In genomic region chr2:235270951-235271350, GRCh38 we compare ENCODE assay signal across 8 cellular contexts.
DNase-seq lines count a peak whose midpoint lies in the region; ATAC-seq and TF ChIP-seq lines count a peak whose summit lies in the region.

No MANE protein-coding gene starts in this region.

- TF ChIP-seq CTCF in MCF 10A (IDR thresholded peaks at IDR 0.05; ENCODE audit: unreplicated experiment): no peak
- TF ChIP-seq CTCF in breast epithelium (IDR thresholded peaks at IDR 0.05): no peak

- POLR2A ChIA-PET in MCF 10A (lab: Yijun Ruan, JAX): interaction anchor here (0.5 kb wide), 1 partner anchor 173 kb away, joined by 3 read pairs; no protein-coding TSS in a partner anchor

- H3K4me3 ChIP-seq in breast epithelium: no peak overlapping the region

- H3K36me3 ChIP-seq in breast epithelium: no peaks in the 10 kb centered on the region

- CTCF ChIA-PET in MCF 10A (lab: Yijun Ruan, JAX): no interaction called here

- no peak overlapping the region for H3K27ac ChIP-seq in breast epithelium

- no peaks in the 10 kb centered on the region for H3K9me3 ChIP-seq in breast epithelium

- peaks cover 82% of the 10 kb centered on the region for H3K27me3 Mint-ChIP-seq in MCF 10A (ENCODE audit: insufficient read depth, unreplicated experiment)

- no peaks in the 10 kb centered on the region for H3K9me3 Mint-ChIP-seq in MCF 10A (ENCODE audit: unreplicated experiment)

- intact Hi-C loops in MCF 10A (cut with micrococcal nuclease) (no loop called here), breast epithelium (cut with DNase I; ENCODE audit: low total_unique reads) (no loop called here)

- H3K36me3 Mint-ChIP-seq in MCF 10A (ENCODE audit: insufficient read depth, unreplicated experiment): no peaks in the 10 kb centered on the region

- no peak overlapping the region for H3K4me3 Mint-ChIP-seq in MCF 10A (ENCODE audit: unreplicated experiment)

- H3K4me1 ChIP-seq in breast epithelium: no peaks in the 10 kb centered on the region

- H3K27me3 ChIP-seq in breast epithelium: peaks cover 0 to 6% of the 10 kb centered on the region in 2 donors

- no peak overlapping the region for H3K27ac Mint-ChIP-seq in MCF 10A (ENCODE audit: low read depth, unreplicated experiment)

- no peaks in the 10 kb centered on the region for H3K4me1 Mint-ChIP-seq in MCF 10A (ENCODE audit: insufficient read depth, unreplicated experiment)

- TF ChIP-seq POLR2A in breast epithelium (IDR thresholded peaks at IDR 0.05): no peak

- BruUV-seq in MCF 10A (replicated peaks; lab: Mats Ljungman, UMichigan): no TSS peak

- ATAC-seq in HG03378 (IDR thresholded peaks at IDR 0.05; ENCODE audit: unreplicated experiment): peak; percentile 95

- DNase-seq in MCF 10A (ENCODE audit: unreplicated experiment) (peak; percentile 45), breast epithelium (ENCODE audit: low spot score in 2 of 2) (no peak), NCI-H2227 (lab: John Stamatoyannopoulos, UW; ENCODE audit: unreplicated experiment) (no peak), NCI-H748 (lab: John Stamatoyannopoulos, UW; ENCODE audit: unreplicated experiment) (no peak)
- DNase-seq in activated CD8-positive, alpha-beta memory T cell treated with anti-CD3 and anti-CD28 coated beads, Interleukin-2, amount 50 U/mL, for 24 hours (ENCODE audit: extremely low read depth): peak; percentile 4
- DNase-seq in stimulated activated CD4-positive, alpha-beta T cell treated with anti-CD3 and anti-CD28 coated beads, Interleukin-4, amount 100 ng/mL, for 24 hours: peak; percentile 42
- DNase-seq in activated CD4-positive, CD25-positive, alpha-beta regulatory T cell treated with anti-CD3 and anti-CD28 coated beads, Interleukin-2, amount 50 U/mL, for 72 hours: no peak

Comparison
In these comparisons a context has a peak if more than half of its experiments do, and no peak if none do; other contexts are left out.
1. DNase-seq: peak in MCF 10A (single experiment), activated CD8-positive, alpha-beta memory T cell treated with anti-CD3 and anti-CD28 coated beads, Interleukin-2, amount 50 U/mL, for 24 hours (single experiment) and stimulated activated CD4-positive, alpha-beta T cell treated with anti-CD3 and anti-CD28 coated beads, Interleukin-4, amount 100 ng/mL, for 24 hours (single experiment); none in breast epithelium (0 of 2), NCI-H2227 (single experiment), NCI-H748 (single experiment) and activated CD4-positive, CD25-positive, alpha-beta regulatory T cell treated with anti-CD3 and anti-CD28 coated beads, Interleukin-2, amount 50 U/mL, for 72 hours (single experiment).